ENCODE assay signal across 14 cellular contexts in genomic region chr10:113221756-113222168, GRCh38.
DNase-seq lines count a peak whose midpoint lies in the region; ATAC-seq and TF ChIP-seq lines count a peak whose summit lies in the region.
"Had no signal": no experiment of that assay in that cellular context is flagged by ENCODE, and none has a peak within 500 bp of the region (broad histone marks: within the 10 kb centered on the region; RNA-seq: fewer than 3 reads in every experiment).

No MANE protein-coding gene starts in this region.

- H3K4me3 ChIP-seq in A673 (ENCODE audit: low read depth, low read length, poor library complexity, severe bottlenecking) (no peak overlapping the region), SJCRH30 (no peak overlapping the region), lower leg skin (ENCODE audit: low read depth, poor library complexity, severe bottlenecking) (no peak overlapping the region)
- H3K4me3 ChIP-seq: ascending aorta, GM12878 had no signal

- no TSS peak for BruUV-seq in A673 (replicated peaks; lab: Mats Ljungman, UMichigan)

- no peak for TF ChIP-seq POLR2A in lower leg skin (IDR thresholded peaks at IDR 0.05)

- DNase-seq in A673 (ENCODE audit: low spot score) (peak; percentile 83), GM03348 (ENCODE audit: low spot score) (peak; percentile 52), SJCRH30 (peak; percentile 60 to 70), foreskin keratinocyte (peak; percentile 46 to 64), lower leg skin (ENCODE audit: low spot score in 2 of 2) (no peak), epidermal melanocyte (ENCODE audit: insufficient read length, low spot score) (no peak), CD1c-positive myeloid dendritic cell (ENCODE audit: extremely low spot score) (no peak)
- DNase-seq in stimulated activated naive CD8-positive, alpha-beta T cell treated with anti-CD3 and anti-CD28 coated beads, Interleukin-15, Interleukin-2, amounts not matched to agents 100 U/mL and 50 U/mL, for 24 hours: no peak
- DNase-seq: CD8-positive, alpha-beta T cell; nephron progenitor cell; SW 1271 had no signal

- WGBS in lower leg skin, 2 donors: 43 to 46% methylated on average over 6 of the region's 6 CpGs

- H3K4me1 ChIP-seq in A673 (ENCODE audit: insufficient read depth, low read length, poor library complexity, severe bottlenecking): peaks cover 7% of the 10 kb centered on the region
- H3K4me1 ChIP-seq in SJCRH30: peaks cover 12% of the 10 kb centered on the region
- H3K4me1 ChIP-seq in foreskin keratinocyte: no peaks in the 10 kb centered on the region
- H3K4me1 ChIP-seq: ascending aorta had no signal

- TF ChIP-seq CTCF in A673 (conservative IDR thresholded peaks at IDR 0.05; ENCODE audit: low read depth, low read length) (no peak), foreskin keratinocyte (conservative IDR thresholded peaks at IDR 0.05) (peak; percentile 21), lower leg skin (IDR thresholded peaks at IDR 0.05) (no peak)

- H3K36me3 ChIP-seq in A673 (ENCODE audit: insufficient read depth, low read length, poor library complexity, severe bottlenecking): no peaks in the 10 kb centered on the region
- no peaks in the 10 kb centered on the region for H3K36me3 ChIP-seq in SJCRH30
- H3K36me3 ChIP-seq: ascending aorta had no signal

- H3K27ac ChIP-seq in A673 (ENCODE audit: low read depth, low read length, poor library complexity, severe bottlenecking) (no peak overlapping the region), SJCRH30 (no peak overlapping the region), foreskin keratinocyte (no peak overlapping the region)
- H3K27ac ChIP-seq: ascending aorta had no signal

- H3K9me3 ChIP-seq in A673 (ENCODE audit: low read depth, low read length, poor library complexity, severe bottlenecking): no peaks in the 10 kb centered on the region
- H3K9me3 ChIP-seq in SJCRH30 (replicated peaks): no peaks in the 10 kb centered on the region
- H3K9me3 ChIP-seq: ascending aorta had no signal

- POLR2A ChIA-PET in A673 (lab: Charles Lee; ENCODE audit: low non-redundant PET): interaction anchor here (0.5 kb wide), 1 partner anchor 1093 kb away, joined by 7 read pairs; no protein-coding TSS in a partner anchor

- CTCF ChIA-PET in A673 (lab: Charles Lee): interaction anchor here (0.6 kb wide), 1 partner anchor 114 kb away, joined by 3 read pairs; no protein-coding TSS in a partner anchor

- peak; percentile 91 for ATAC-seq in foreskin keratinocyte
- ATAC-seq in stimulated activated naive CD8-positive, alpha-beta T cell treated with anti-CD3 and anti-CD28 coated beads, Interleukin-15, Interleukin-2, amounts not matched to agents 100 U/mL and 50 U/mL, for 24 hours: no peak
- ATAC-seq: CD8-positive, alpha-beta T cell; GM12878; stimulated activated memory B cell treated with anti-CD40 and anti-IgM and Interleukin-4, amounts not matched to agents 10 μg/mL and 1 μg/mL and 100 μg/mL, for 72 hours had no signal

- intact Hi-C loops in A673 (cut with micrococcal nuclease; ENCODE audit: unreplicated experiment): no loop called here
- intact Hi-C loops in lower leg skin (cut with DNase I; ENCODE audit: low total_unique reads): no loop called here

- H3K27me3 ChIP-seq in A673 (replicated peaks; ENCODE audit: insufficient read depth, low read depth, low read length, poor library complexity): no peaks in the 10 kb centered on the region
- H3K27me3 ChIP-seq in SJCRH30: no peaks in the 10 kb centered on the region
- H3K27me3 ChIP-seq in foreskin keratinocyte: no peaks in the 10 kb centered on the region
- H3K27me3 ChIP-seq: ascending aorta had no signal

Comparison
In these comparisons a context has a peak if more than half of its experiments do, and no peak if none do; other contexts are left out.
1. DNase-seq: peak in A673 (single experiment), GM03348 (single experiment), SJCRH30 (2 of 2) and foreskin keratinocyte (2 of 2); none in lower leg skin (0 of 2), epidermal melanocyte (single experiment), CD1c-positive myeloid dendritic cell (single experiment) and stimulated activated naive CD8-positive, alpha-beta T cell treated with anti-CD3 and anti-CD28 coated beads, Interleukin-15, Interleukin-2, amounts not matched to agents 100 U/mL and 50 U/mL, for 24 hours (single experiment).